Comparison of ENCODE assay signal across 24 cellular contexts in genomic region chr21:31253684-31254083, GRCh38.
"Had no signal": no experiment of that assay in that cellular context is flagged by ENCODE, and none has a peak within 500 bp of the region (broad histone marks: within the 10 kb centered on the region; RNA-seq: fewer than 3 reads in every experiment).

No MANE protein-coding gene starts in this region.

- H3K27ac Mint-ChIP-seq: immature natural killer cell; natural killer cell treated with Interleukin-12 subunit alpha and Interleukin-12 subunit beta and Interleukin-15 and Interleukin-18, amount 100 ng/mL, for 72 hours; progenitor cell of endocrine pancreas; stimulated activated memory B cell treated with anti-CD40 and anti-IgM and Interleukin-4, amounts not matched to agents 10 μg/mL and 1 μg/mL and 100 μg/mL, for 72 hours; stimulated activated naive CD8-positive, alpha-beta T cell treated with anti-CD3 and anti-CD28 coated beads, Interleukin-15, Interleukin-2, amounts not matched to agents 100 ng/mL and 50 ng/mL, for 24 hours had no signal

- H3K27me3 ChIP-seq: dorsolateral prefrontal cortex, gastroesophageal sphincter, pancreas, tibial artery, upper lobe of left lung, uterus had no signal

- H3K9me3 Mint-ChIP-seq: immature natural killer cell; natural killer cell treated with Interleukin-12 subunit alpha and Interleukin-12 subunit beta and Interleukin-15 and Interleukin-18, amount 100 ng/mL, for 72 hours; stimulated activated memory B cell treated with anti-CD40 and anti-IgM and Interleukin-4, amounts not matched to agents 10 μg/mL and 1 μg/mL and 100 μg/mL, for 72 hours; stimulated activated naive CD8-positive, alpha-beta T cell treated with anti-CD3 and anti-CD28 coated beads, Interleukin-15, Interleukin-2, amounts not matched to agents 100 ng/mL and 50 ng/mL, for 24 hours had no signal

- H3K4me1 ChIP-seq: gastroesophageal sphincter, left ventricle myocardium inferior, pancreas, tibial artery, upper lobe of left lung, uterus had no signal

- H3K4me3 ChIP-seq: dorsolateral prefrontal cortex, gastroesophageal sphincter, left ventricle myocardium inferior, lung, pancreas, smooth muscle cell, tibial artery, upper lobe of left lung, uterus had no signal

- H3K4me3 Mint-ChIP-seq: immature natural killer cell; natural killer cell treated with Interleukin-12 subunit alpha and Interleukin-12 subunit beta and Interleukin-15 and Interleukin-18, amount 100 ng/mL, for 72 hours; stimulated activated memory B cell treated with anti-CD40 and anti-IgM and Interleukin-4, amounts not matched to agents 10 μg/mL and 1 μg/mL and 100 μg/mL, for 72 hours; stimulated activated naive CD8-positive, alpha-beta T cell treated with anti-CD3 and anti-CD28 coated beads, Interleukin-15, Interleukin-2, amounts not matched to agents 100 ng/mL and 50 ng/mL, for 24 hours had no signal

- H3K27ac ChIP-seq: gastroesophageal sphincter, left ventricle myocardium inferior, pancreas, tibial artery, upper lobe of left lung, uterus had no signal

- ATAC-seq: gastroesophageal sphincter; natural killer cell treated with Interleukin-12 subunit alpha and Interleukin-12 subunit beta and Interleukin-15 and Interleukin-18, amount 100 ng/mL, for 72 hours; pancreas; right cardiac atrium; stimulated activated memory B cell treated with anti-CD40 and anti-IgM and Interleukin-4, amounts not matched to agents 10 μg/mL and 1 μg/mL and 100 μg/mL, for 72 hours had no signal

- H3K27me3 Mint-ChIP-seq: natural killer cell treated with Interleukin-12 subunit alpha and Interleukin-12 subunit beta and Interleukin-15 and Interleukin-18, amount 100 ng/mL, for 72 hours; progenitor cell of endocrine pancreas; stimulated activated memory B cell treated with anti-CD40 and anti-IgM and Interleukin-4, amounts not matched to agents 10 μg/mL and 1 μg/mL and 100 μg/mL, for 72 hours; stimulated activated naive CD8-positive, alpha-beta T cell treated with anti-CD3 and anti-CD28 coated beads, Interleukin-15, Interleukin-2, amounts not matched to agents 100 ng/mL and 50 ng/mL, for 24 hours had no signal

- H3K36me3 Mint-ChIP-seq: immature natural killer cell; natural killer cell treated with Interleukin-12 subunit alpha and Interleukin-12 subunit beta and Interleukin-15 and Interleukin-18, amount 100 ng/mL, for 72 hours; stimulated activated memory B cell treated with anti-CD40 and anti-IgM and Interleukin-4, amounts not matched to agents 10 μg/mL and 1 μg/mL and 100 μg/mL, for 72 hours had no signal

- H3K4me1 Mint-ChIP-seq: immature natural killer cell; stimulated activated memory B cell treated with anti-CD40 and anti-IgM and Interleukin-4, amounts not matched to agents 10 μg/mL and 1 μg/mL and 100 μg/mL, for 72 hours had no signal

- H3K9me3 ChIP-seq: gastroesophageal sphincter, left ventricle myocardium inferior, pancreas, tibial artery, upper lobe of left lung, uterus had no signal

- H3K36me3 ChIP-seq: gastroesophageal sphincter, left ventricle myocardium inferior, pancreas, tibial artery, upper lobe of left lung, uterus had no signal

- DNase-seq: cortex of kidney; dorsolateral prefrontal cortex; effector CD8-positive, alpha-beta T cell; foreskin fibroblast; glutamatergic neuron; immature natural killer cell; left ventricle myocardium inferior; mesenchymal stem cell; midbrain; occipital lobe; pancreas; right cardiac atrium; stimulated activated CD4-positive, alpha-beta T cell treated with anti-CD3 and anti-CD28 coated beads, Interleukin-1b, Interleukin-23, amount 100 ng/mL, for 48 hours; stimulated activated CD4-positive, alpha-beta T cell treated with anti-CD3 and anti-CD28 coated beads, Interleukin-4, amount 100 ng/mL, for 24 hours; tibial artery; upper lobe of left lung; uterus had no signal
